17 cellular contexts compared by ENCODE assay signal in the genomic region with DNA sequence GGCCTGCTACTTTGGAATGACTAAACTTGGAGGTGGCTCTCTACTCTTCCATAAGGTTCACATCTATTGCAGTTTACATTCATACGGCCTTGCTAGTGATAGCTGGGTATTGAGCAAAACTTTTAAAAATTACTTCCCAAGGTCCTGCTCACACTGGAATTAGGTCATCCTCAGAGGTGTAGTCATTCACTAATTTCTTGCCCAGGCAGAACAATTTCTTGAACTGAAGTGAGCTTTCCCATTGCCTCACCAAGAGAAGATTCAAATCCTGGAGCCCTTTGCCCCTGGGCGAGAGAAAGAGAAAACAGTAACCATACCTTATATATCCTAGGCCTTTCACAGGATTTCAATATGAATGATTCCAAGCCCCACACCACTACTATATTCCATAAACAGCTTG.
DNase-seq lines count a peak whose midpoint lies in the region; ATAC-seq, FAIRE-seq and TF ChIP-seq lines count a peak whose summit lies in the region.
"Had no signal": no experiment of that assay in that cellular context is flagged by ENCODE, and none has a peak within 500 bp of the region (broad histone marks: within the 10 kb centered on the region; RNA-seq: fewer than 3 reads in every experiment).

No MANE protein-coding gene starts in this region.

- H3K4me1 Mint-ChIP-seq in nephron, result peaks cover 52% of the 10 kb centered on the region
- H3K4me1 Mint-ChIP-seq in natural killer cell treated with Interleukin-12 subunit alpha and Interleukin-12 subunit beta and Interleukin-15 and Interleukin-18, amount 100 ng/mL, for 72 hours (ENCODE audit: low read depth in 2 of 2), result no peaks in the 10 kb centered on the region
- H3K4me1 Mint-ChIP-seq: B cell had no signal

- no peak for FAIRE-seq in bronchial epithelial cell (lab: Jason Lieb, UNC)
- FAIRE-seq: H1 had no signal

- H3K4me3 ChIP-seq in SJSA1 (no peak overlapping the region), bronchial epithelial cell (ENCODE audit: low read depth, low read length) (no peak overlapping the region)
- H3K4me3 ChIP-seq: BLaER1 treated with 17β-estradiol and CSF1 and Interleukin-3, amounts not matched to agents 10 nM and 100 nM had no signal

- no peaks in the 10 kb centered on the region for H3K36me3 ChIP-seq in SJSA1
- no peaks in the 10 kb centered on the region for H3K36me3 ChIP-seq in bronchial epithelial cell (ENCODE audit: control insufficient read depth, insufficient read depth, low read length)
- H3K36me3 ChIP-seq: BLaER1 treated with 17β-estradiol and CSF1 and Interleukin-3, amounts not matched to agents 10 nM and 100 nM had no signal

- no peak for DNase-seq in SJSA1 (ENCODE audit: low read depth in 1 of 2, low spot score in 2 of 2)
- peak; percentile 85 for DNase-seq in bronchial epithelial cell (ENCODE audit: low read depth)
- peak; percentile 64 to 77 for DNase-seq in foreskin keratinocyte
- DNase-seq in natural killer cell treated with Interleukin-12 subunit alpha and Interleukin-12 subunit beta and Interleukin-15 and Interleukin-18, amount 100 ng/mL, for 72 hours (ENCODE audit: low spot score), result no peak
- DNase-seq in SK-N-DZ (ENCODE audit: low spot score), result no peak
- DNase-seq in HPDE6-E6E7 (ENCODE audit: extremely low spot score), result no peak
- no peak for DNase-seq in HCEC 1CT
- DNase-seq: Calu3; CD8-positive, alpha-beta T cell; DMS79 treated with DMSO at 0.1 percent for 48 hours; GF-D8; H9; IMR-90 had no signal

- H3K27ac ChIP-seq in SJSA1 (peak overlapping the region; percentile 62), foreskin keratinocyte (no peak overlapping the region)
- H3K27ac ChIP-seq: BLaER1 treated with 17β-estradiol and CSF1 and Interleukin-3, amounts not matched to agents 10 nM and 100 nM had no signal

- no peaks in the 10 kb centered on the region for H3K27me3 Mint-ChIP-seq in nephron (ENCODE audit: low read depth)
- H3K27me3 Mint-ChIP-seq in natural killer cell treated with Interleukin-12 subunit alpha and Interleukin-12 subunit beta and Interleukin-15 and Interleukin-18, amount 100 ng/mL, for 72 hours, result peaks cover 10 to 16% of the 10 kb centered on the region in 2 donors

- H3K4me1 ChIP-seq in SJSA1 (replicated peaks) (peaks cover 25% of the 10 kb centered on the region), foreskin keratinocyte (peaks cover 15% of the 10 kb centered on the region)
- H3K4me1 ChIP-seq: BLaER1 treated with 17β-estradiol and CSF1 and Interleukin-3, amounts not matched to agents 10 nM and 100 nM had no signal

- no peak for TF ChIP-seq CTCF in bronchial epithelial cell (IDR thresholded peaks at IDR 0.05; ENCODE audit: insufficient read depth, low read length, severe bottlenecking)
- TF ChIP-seq CTCF in foreskin keratinocyte (conservative IDR thresholded peaks at IDR 0.05), result no peak
- no peak for TF ChIP-seq CTCF in nephron (IDR thresholded peaks at IDR 0.05; ENCODE audit: unreplicated experiment in 3 of 3)

- H3K9me3 ChIP-seq in SJSA1 (replicated peaks), result no peaks in the 10 kb centered on the region

- ATAC-seq in foreskin keratinocyte, result peak; percentile 31
- ATAC-seq in natural killer cell treated with Interleukin-12 subunit alpha and Interleukin-12 subunit beta and Interleukin-15 and Interleukin-18, amount 100 ng/mL, for 72 hours, result no peak
- ATAC-seq: CD8-positive, alpha-beta T cell had no signal

- H3K36me3 Mint-ChIP-seq in nephron (ENCODE audit: low read depth), result no peaks in the 10 kb centered on the region
- no peaks in the 10 kb centered on the region for H3K36me3 Mint-ChIP-seq in natural killer cell treated with Interleukin-12 subunit alpha and Interleukin-12 subunit beta and Interleukin-15 and Interleukin-18, amount 100 ng/mL, for 72 hours
- H3K36me3 Mint-ChIP-seq: CD8-positive, alpha-beta T cell had no signal

- no peak overlapping the region for H3K4me3 Mint-ChIP-seq in nephron
- no peak overlapping the region for H3K4me3 Mint-ChIP-seq in natural killer cell treated with Interleukin-12 subunit alpha and Interleukin-12 subunit beta and Interleukin-15 and Interleukin-18, amount 100 ng/mL, for 72 hours
- H3K4me3 Mint-ChIP-seq: B cell; CD8-positive, alpha-beta T cell; H9 had no signal

- peak overlapping the region; percentile 96 to 99 (median 97) for H3K27ac Mint-ChIP-seq in nephron
- H3K27ac Mint-ChIP-seq in natural killer cell treated with Interleukin-12 subunit alpha and Interleukin-12 subunit beta and Interleukin-15 and Interleukin-18, amount 100 ng/mL, for 72 hours, result no peak overlapping the region
- H3K27ac Mint-ChIP-seq: B cell; CD8-positive, alpha-beta T cell; H9 had no signal

- H3K9me3 Mint-ChIP-seq in nephron, result no peaks in the 10 kb centered on the region
- H3K9me3 Mint-ChIP-seq in natural killer cell treated with Interleukin-12 subunit alpha and Interleukin-12 subunit beta and Interleukin-15 and Interleukin-18, amount 100 ng/mL, for 72 hours, result no peaks in the 10 kb centered on the region
- H3K9me3 Mint-ChIP-seq: CD8-positive, alpha-beta T cell; H9 had no signal

- H3K27me3 ChIP-seq in SJSA1 (replicated peaks) (no peaks in the 10 kb centered on the region), bronchial epithelial cell (ENCODE audit: control insufficient read depth, insufficient read depth, low read length) (no peaks in the 10 kb centered on the region), foreskin keratinocyte (no peaks in the 10 kb centered on the region)

Comparison
In these comparisons a context has a peak if more than half of its experiments do, and no peak if none do; other contexts are left out.
1. DNase-seq: peak in bronchial epithelial cell (single experiment) and foreskin keratinocyte (2 of 2); none in SJSA1 (0 of 2), natural killer cell treated with Interleukin-12 subunit alpha and Interleukin-12 subunit beta and Interleukin-15 and Interleukin-18, amount 100 ng/mL, for 72 hours (single experiment), SK-N-DZ (single experiment), HPDE6-E6E7 (single experiment) and HCEC 1CT (single experiment).
2. H3K27ac Mint-ChIP-seq: peak in nephron (3 of 3); none in natural killer cell treated with Interleukin-12 subunit alpha and Interleukin-12 subunit beta and Interleukin-15 and Interleukin-18, amount 100 ng/mL, for 72 hours (0 of 2).